9 cellular contexts compared by ENCODE assay signal in the genomic region with DNA sequence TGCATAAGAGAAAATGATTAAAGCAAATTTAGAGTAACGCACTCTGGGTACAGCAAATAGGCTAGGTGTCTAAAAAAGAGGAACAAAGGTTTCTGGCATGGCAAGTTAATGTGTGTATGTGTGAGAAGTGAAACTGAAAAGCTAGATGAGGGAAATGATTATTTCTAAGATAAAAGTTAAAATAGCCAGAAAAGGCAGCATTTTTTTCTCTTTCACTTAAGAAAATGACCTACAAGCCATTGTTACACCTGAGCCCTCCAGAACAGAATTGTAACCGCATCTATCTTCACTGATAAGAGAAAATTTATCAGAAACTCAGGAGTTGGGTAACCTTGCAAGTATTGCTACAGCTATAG.
A peak's percentile ranks its signal among the peaks of the same experiment; 100 is the strongest.
DNase-seq lines count a peak whose midpoint lies in the region; ATAC-seq and TF ChIP-seq lines count a peak whose summit lies in the region.
"Had no signal": no experiment of that assay in that cellular context is flagged by ENCODE, and none has a peak within 500 bp of the region (broad histone marks: within the 10 kb centered on the region; RNA-seq: fewer than 3 reads in every experiment).

No MANE protein-coding gene starts in this region.

- ATAC-seq in GM19455 (IDR thresholded peaks at IDR 0.05; ENCODE audit: unreplicated experiment) (peak; percentile 98), HG03025 (IDR thresholded peaks at IDR 0.05; ENCODE audit: low FRiP score, unreplicated experiment) (peak; percentile 97)

- TF ChIP-seq CTCF in GM10266 (IDR thresholded peaks at IDR 0.05; ENCODE audit: control insufficient read depth, insufficient read depth, low read depth, missing control alignments): no peak

- peak; percentile 20 for DNase-seq in GM10266 (ENCODE audit: extremely low spot score)
- DNase-seq in NAMALWA (ENCODE audit: low spot score): peak; percentile 58
- DNase-seq in NCI-H1436 (lab: John Stamatoyannopoulos, UW): no peak
- DNase-seq in AG08395 (ENCODE audit: low spot score): no peak
- DNase-seq in stimulated activated CD8-positive, alpha-beta memory T cell treated with anti-CD3 and anti-CD28 coated beads, Interleukin-4, amount 100 ng/mL, for 48 hours: no peak
- no peak for DNase-seq in H4 (ENCODE audit: low spot score)
- DNase-seq: NK-92 treated with Interleukin-12 subunit alpha and Interleukin-12 subunit beta, amount 100 ng/mL, for 24 hours had no signal

Comparison
In these comparisons a context has a peak if more than half of its experiments do, and no peak if none do; other contexts are left out.
1. DNase-seq: peak in GM10266 (single experiment) and NAMALWA (single experiment); none in NCI-H1436 (single experiment), AG08395 (single experiment), stimulated activated CD8-positive, alpha-beta memory T cell treated with anti-CD3 and anti-CD28 coated beads, Interleukin-4, amount 100 ng/mL, for 48 hours (single experiment) and H4 (single experiment).